Comparison of ENCODE assay signal across 7 cellular contexts in the genomic region with DNA sequence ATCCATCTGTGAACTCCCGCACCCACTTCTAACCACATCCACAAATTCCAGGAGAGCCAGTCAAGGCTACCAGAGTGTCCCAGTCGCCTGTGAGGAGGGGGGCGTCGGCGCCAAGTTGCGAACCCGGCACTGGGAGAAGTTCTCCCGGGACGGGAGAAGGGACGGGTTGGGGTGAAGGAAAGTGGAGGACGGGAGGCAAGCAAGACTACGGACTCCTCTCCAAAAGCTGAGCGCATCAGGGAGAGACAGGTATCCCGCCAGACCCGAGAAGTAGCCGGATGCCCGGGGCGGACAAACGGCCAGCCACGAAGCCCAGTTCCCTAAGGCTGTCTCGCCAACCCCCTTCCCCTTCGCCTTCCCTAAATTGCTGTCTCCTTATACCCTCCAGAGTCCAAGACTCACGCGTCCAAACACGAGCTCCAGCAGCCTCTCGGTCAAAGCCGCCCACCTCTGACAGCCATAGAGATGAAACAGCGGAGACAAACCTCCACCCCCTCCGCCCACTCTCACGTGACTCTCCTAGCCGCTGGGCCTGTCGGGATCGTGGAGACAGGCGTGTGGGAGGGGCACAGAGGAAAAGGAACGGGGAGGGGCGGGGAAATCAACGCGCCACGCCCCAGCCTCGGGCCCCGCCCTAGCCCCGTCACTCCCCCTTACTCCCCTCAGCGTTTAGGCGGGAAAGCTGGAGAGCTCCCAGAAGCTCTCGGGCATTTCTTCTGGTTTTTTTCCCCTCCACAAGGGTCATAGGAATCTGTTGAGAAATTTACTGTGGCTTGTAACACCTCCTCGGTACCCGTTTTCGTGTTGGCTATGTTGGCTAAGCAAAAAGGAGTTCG. TPM values are rescaled to one million over a fixed set of nuclear protein-coding genes. Genes with fewer than 3 reads are reported as not detected.
DNase-seq lines count a peak whose midpoint lies in the region; ATAC-seq, FAIRE-seq and TF ChIP-seq lines count a peak whose summit lies in the region.

A gene with protein sequence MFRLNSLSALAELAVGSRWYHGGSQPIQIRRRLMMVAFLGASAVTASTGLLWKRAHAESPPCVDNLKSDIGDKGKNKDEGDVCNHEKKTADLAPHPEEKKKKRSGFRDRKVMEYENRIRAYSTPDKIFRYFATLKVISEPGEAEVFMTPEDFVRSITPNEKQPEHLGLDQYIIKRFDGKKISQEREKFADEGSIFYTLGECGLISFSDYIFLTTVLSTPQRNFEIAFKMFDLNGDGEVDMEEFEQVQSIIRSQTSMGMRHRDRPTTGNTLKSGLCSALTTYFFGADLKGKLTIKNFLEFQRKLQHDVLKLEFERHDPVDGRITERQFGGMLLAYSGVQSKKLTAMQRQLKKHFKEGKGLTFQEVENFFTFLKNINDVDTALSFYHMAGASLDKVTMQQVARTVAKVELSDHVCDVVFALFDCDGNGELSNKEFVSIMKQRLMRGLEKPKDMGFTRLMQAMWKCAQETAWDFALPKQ (minus strand): TSS at position 472 of the 836 bp plus-strand sequence. CDS start 59,286 bp downstream, outside the sequence.

- H3K4me3 ChIP-seq in body of pancreas, result peak within 1 kb of the TSS; percentile 65 to 97
- H3K4me3 ChIP-seq in sigmoid colon, result peak within 1 kb of the TSS; percentile 84 to 92 (median 86)

- ATAC-seq in GM18519 (IDR thresholded peaks at IDR 0.05; ENCODE audit: low FRiP score, unreplicated experiment), result peak; percentile 83
- peak; percentile 86 for ATAC-seq in HG03060 (IDR thresholded peaks at IDR 0.05; ENCODE audit: low read depth, unreplicated experiment)
- peak; percentile 100 for ATAC-seq in body of pancreas

- H3K36me3 ChIP-seq in body of pancreas (replicated peaks in 1 of 2; ENCODE audit: insufficient read depth in 1 of 2, low read depth in 2 of 2), result no peaks in the 10 kb centered on the region
- H3K36me3 ChIP-seq in sigmoid colon, result no peaks in the 10 kb centered on the region

- WGBS in body of pancreas, 2 donors, result 0% methylated on average over 39 to 49 of the region's 49 CpGs
- 0% methylated on average over 49 of the region's 49 CpGs for WGBS in sigmoid colon, 2 donors

- H3K27ac ChIP-seq in body of pancreas (peak within 1 kb of the TSS; percentile 65 to 81 (median 78)), sigmoid colon (peak within 1 kb of the TSS; percentile 87 to 93 (median 88))

- peak in 1 of 4 donors; percentile 29 for TF ChIP-seq EP300 in sigmoid colon (IDR thresholded peaks at IDR 0.05)

- H3K27me3 ChIP-seq in body of pancreas (no peaks in the 10 kb centered on the region), sigmoid colon (no peaks in the 10 kb centered on the region)

- H3K4me1 ChIP-seq in body of pancreas (peaks cover 19% of the 10 kb centered on the region), sigmoid colon (peaks cover 0 to 15% (median 13%) of the 10 kb centered on the region in 4 donors)

- peak; percentile 87 for FAIRE-seq in TTC549 (lab: Jason Lieb, UNC)

- no peaks in the 10 kb centered on the region for H3K9me3 ChIP-seq in body of pancreas
- H3K9me3 ChIP-seq in sigmoid colon, result no peaks in the 10 kb centered on the region

- peak; percentile 69 for DNase-seq in NCI-H2107 treated with DMSO at 0.1 percent for 48 hours (lab: John Stamatoyannopoulos, UW; ENCODE audit: unreplicated experiment)
- peak; percentile 95 to 97 (median 96) for DNase-seq in body of pancreas
- peak; percentile 76 for DNase-seq in iPS DF 19.7 (ENCODE audit: low read depth, low spot score)
- DNase-seq in sigmoid colon, result peak; percentile 98

- TF ChIP-seq POLR2A in body of pancreas (IDR thresholded peaks at IDR 0.05), result peak; percentile 37 to 88 (median 84)
- TF ChIP-seq POLR2A in sigmoid colon (IDR thresholded peaks at IDR 0.05), result peak; percentile 72 to 73

- intact Hi-C loops in body of pancreas (cut with DNase I), result no loop called here
- intact Hi-C loops in sigmoid colon (cut with DNase I), result loop anchor here (2.0 to 10.0 kb wide), 3 partner anchors 67 to 271 kb away; a partner anchor contains a TSS

- peak in 1 of 7 experiments; percentile 7 for TF ChIP-seq CTCF in body of pancreas (IDR thresholded peaks at IDR 0.05)
- no peak for TF ChIP-seq CTCF in sigmoid colon (IDR thresholded peaks at IDR 0.05)

RNA-seq across cellular contexts. Expression of the gene that starts here (rescaled TPM):
- total RNA-seq in body of pancreas (10 to 100 TPM; 14.0 to 23.1 TPM), sigmoid colon (10 to 100 TPM; 29.7 to 53.5 (median 33.9) TPM)
- polyA plus RNA-seq in sigmoid colon, result 10 to 100 TPM; 29.4 to 39.1 (median 30.7) TPM

Comparison
In these comparisons a context has a peak if more than half of its experiments do, and no peak if none do; other contexts are left out.
1. Peak in every context shown above with its lines: DNase-seq, ATAC-seq, H3K4me3 ChIP-seq and H3K27ac ChIP-seq.